ENCODE assay signal across 25 cellular contexts in the genomic region with DNA sequence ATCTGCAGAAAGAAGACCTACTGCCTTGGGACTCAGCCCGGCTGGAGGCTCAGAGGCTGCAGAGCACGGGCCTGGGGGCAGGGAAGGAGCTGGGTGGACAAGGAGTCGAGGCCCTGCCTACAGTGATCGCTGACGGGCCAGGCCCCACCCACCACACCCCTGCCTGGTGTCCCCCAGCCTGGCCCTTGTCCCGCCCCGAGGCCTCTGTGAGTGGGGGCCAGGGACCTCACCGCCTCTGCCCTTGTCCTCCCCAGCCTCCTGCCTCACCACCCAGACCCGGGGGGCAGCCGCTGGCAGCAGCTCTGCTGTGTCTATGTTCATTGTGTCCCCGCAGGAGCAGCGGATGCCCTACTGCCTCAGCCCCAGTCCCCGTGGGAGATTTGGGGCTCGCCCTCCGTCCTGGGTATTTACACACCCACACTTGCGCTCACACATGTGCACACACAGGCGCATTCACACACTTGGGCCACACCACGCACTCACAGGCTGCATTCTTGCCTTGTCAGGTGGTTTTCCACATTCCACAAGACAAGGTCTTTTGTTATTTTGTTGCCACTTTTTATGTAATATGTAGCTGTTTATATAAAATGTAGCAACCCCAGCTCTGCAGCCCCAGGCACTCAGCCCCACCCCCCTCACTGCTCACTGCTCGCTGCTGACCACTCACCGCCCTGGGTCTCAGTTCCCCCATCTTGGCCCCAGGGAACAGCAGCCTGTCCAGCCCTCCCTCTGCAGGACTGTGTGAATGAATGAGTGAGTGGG. TPM values are rescaled to one million over a fixed set of nuclear protein-coding genes. Genes with fewer than 3 reads are reported as not detected.
DNase-seq lines count a peak whose midpoint lies in the region; ATAC-seq and TF ChIP-seq lines count a peak whose summit lies in the region.
"Had no signal": no experiment of that assay in that cellular context is flagged by ENCODE, and none has a peak within 500 bp of the region (broad histone marks: within the 10 kb centered on the region; RNA-seq: fewer than 3 reads in every experiment).

No MANE protein-coding gene starts in this region.

- H3K9me3 Mint-ChIP-seq in effector memory CD8-positive, alpha-beta T cell = no peaks in the 10 kb centered on the region
- H3K9me3 Mint-ChIP-seq in CD8-positive, alpha-beta memory T cell = no peaks in the 10 kb centered on the region
- no peaks in the 10 kb centered on the region for H3K9me3 Mint-ChIP-seq in HFFc6
- H3K9me3 Mint-ChIP-seq: H9 had no signal

- no peak overlapping the region for H3K23ac ChIP-seq in trophoblast cell (ENCODE audit: low read length)

- H3K14ac ChIP-seq in trophoblast cell (ENCODE audit: low read length) = no peak overlapping the region

- CTCF ChIA-PET in CD8-positive, alpha-beta memory T cell (lab: Charles Lee) = interaction anchor here (3.3 kb wide), 1 partner anchor 10 kb away, joined by 11 read pairs; no protein-coding TSS in a partner anchor

- H3K9me3 ChIP-seq in BLaER1 treated with 17β-estradiol and CSF1 and Interleukin-3, amounts not matched to agents 10 nM and 100 nM (replicated peaks in 1 of 11) = no peaks in the 10 kb centered on the region
- H3K9me3 ChIP-seq in SJSA1 (replicated peaks) = no peaks in the 10 kb centered on the region
- peaks cover 1% of the 10 kb centered on the region for H3K9me3 ChIP-seq in trophoblast cell (ENCODE audit: insufficient read depth, low read depth, low read length)
- no peaks in the 10 kb centered on the region for H3K9me3 ChIP-seq in CD8-positive, alpha-beta memory T cell (ENCODE audit: low read length)
- no peaks in the 10 kb centered on the region for H3K9me3 ChIP-seq in heart left ventricle
- H3K9me3 ChIP-seq: pancreas, suprapubic skin had no signal

- H2BK12ac ChIP-seq in trophoblast cell (ENCODE audit: low read length) = no peak overlapping the region

- no peak overlapping the region for H2AFZ ChIP-seq in trophoblast cell (ENCODE audit: insufficient read depth, low read length, poor library complexity)

- peak overlapping the region in 9 of 11 experiments; percentile 45 to 91 (median 66); a peak in 15 of 22 replicates for H3K9ac ChIP-seq in BLaER1 treated with 17β-estradiol and CSF1 and Interleukin-3, amounts not matched to agents 10 nM and 100 nM
- no peak overlapping the region for H3K9ac ChIP-seq in trophoblast cell (ENCODE audit: low read length)

- peak overlapping the region in 7 of 11 experiments; percentile 92 to 100 (median 98); a peak in 8 of 22 replicates for H3K4me2 ChIP-seq in BLaER1 treated with 17β-estradiol and CSF1 and Interleukin-3, amounts not matched to agents 10 nM and 100 nM
- H3K4me2 ChIP-seq in trophoblast cell (ENCODE audit: low read length) = no peak overlapping the region

- H3K27ac ChIP-seq in BLaER1 treated with 17β-estradiol and CSF1 and Interleukin-3, amounts not matched to agents 10 nM and 100 nM = peak overlapping the region in 3 of 11 experiments; percentile 12 to 87 (median 28); a peak in 2 of 22 replicates
- peak overlapping the region; percentile 34; the same call in 1 of the 2 replicates for H3K27ac ChIP-seq in SJSA1
- no peak overlapping the region for H3K27ac ChIP-seq in trophoblast cell (ENCODE audit: low read depth, low read length)
- no peak overlapping the region for H3K27ac ChIP-seq in CD8-positive, alpha-beta memory T cell (ENCODE audit: low read depth, low read length)
- no peak overlapping the region for H3K27ac ChIP-seq in heart left ventricle
- H3K27ac ChIP-seq: brain microvascular endothelial cell, suprapubic skin had no signal

- DNase-seq in SJSA1 (ENCODE audit: low read depth in 1 of 2, low spot score in 2 of 2) (peak; percentile 47 to 67), trophoblast cell (no peak), NCI-H2081 treated with DMSO at 0.1 percent for 48 hours (lab: John Stamatoyannopoulos, UW) (no peak), heart left ventricle (no peak), HFFc6 (no peak)
- DNase-seq in effector memory CD8-positive, alpha-beta T cell = no peak
- DNase-seq in CD8-positive, alpha-beta memory T cell = no peak
- DNase-seq: ACHN; activated CD8-positive, alpha-beta T cell treated with anti-CD3 and anti-CD28 coated beads, Interleukin-2, amount 10 ng/mL, durations not matched to agents 7 days and 5 days; activated naive CD4-positive, alpha-beta T cell treated with anti-CD3 and anti-CD28 coated beads, Interleukin-2, amount 50 U/mL, for 16 hours; activated T-cell treated with anti-CD3 and anti-CD28 coated beads, Interleukin-2, amount 50 U/mL, for 48 hours; brain microvascular endothelial cell; CD4-positive, CD25-positive, alpha-beta regulatory T cell; DND-41; H9; kidney glomerular epithelial cell; NCI-H1417 treated with DMSO at 0.1 percent for 48 hours; NCI-H524; pancreas; RPMI8226 had no signal

- peak overlapping the region; percentile 4 to 49 for H3K27ac Mint-ChIP-seq in effector memory CD8-positive, alpha-beta T cell
- H3K27ac Mint-ChIP-seq in CD8-positive, alpha-beta memory T cell = peak overlapping the region in 1 of 8 donors; percentile 56
- no peak overlapping the region for H3K27ac Mint-ChIP-seq in HFFc6

- H3K79me2 ChIP-seq in trophoblast cell (ENCODE audit: control insufficient read depth, insufficient read depth, low read length, poor library complexity) = no peaks in the 10 kb centered on the region

- H4K20me1 ChIP-seq in BLaER1 treated with 17β-estradiol and CSF1 and Interleukin-3, amounts not matched to agents 10 nM and 100 nM = peaks cover 80 to 100% (median 99%) of the 10 kb centered on the region in 11 experiments

- no peak overlapping the region for H2AK5ac ChIP-seq in trophoblast cell (ENCODE audit: low read length)

- peaks cover 26 to 34% of the 10 kb centered on the region in 2 donors for H3K4me1 Mint-ChIP-seq in effector memory CD8-positive, alpha-beta T cell (ENCODE audit: low read depth in 2 of 2)
- H3K4me1 Mint-ChIP-seq in CD8-positive, alpha-beta memory T cell = peaks cover 23 to 34% (median 25%) of the 10 kb centered on the region in 3 donors
- H3K4me1 Mint-ChIP-seq in HFFc6 (ENCODE audit: low read depth) = peaks cover 7% of the 10 kb centered on the region

- H2BK5ac ChIP-seq in trophoblast cell (ENCODE audit: low read depth, low read length, poor library complexity) = no peak overlapping the region

- peaks cover 49 to 73% (median 61%) of the 10 kb centered on the region in 11 experiments for H3K36me3 ChIP-seq in BLaER1 treated with 17β-estradiol and CSF1 and Interleukin-3, amounts not matched to agents 10 nM and 100 nM
- H3K36me3 ChIP-seq in SJSA1 (peaks cover 59% of the 10 kb centered on the region), trophoblast cell (ENCODE audit: control insufficient read depth in 1 of 2, insufficient read depth in 2 of 2, low read length in 2 of 2) (peaks cover 39 to 40% of the 10 kb centered on the region in 2 experiments), heart left ventricle (peaks cover 0 to 61% (median 21%) of the 10 kb centered on the region in 9 donors)
- H3K36me3 ChIP-seq in CD8-positive, alpha-beta memory T cell (ENCODE audit: insufficient read depth, low read length) = peaks cover 19% of the 10 kb centered on the region

- no peak overlapping the region for H2BK120ac ChIP-seq in trophoblast cell (ENCODE audit: insufficient read depth, low read length, poor library complexity)

- H4K8ac ChIP-seq in trophoblast cell (ENCODE audit: low read depth, low read length) = no peak overlapping the region

- WGBS in trophoblast cell (ENCODE audit: extremely low coverage, insufficient coverage, insufficient read length) = no CpG with 5 or more reads among the region's 20 CpGs
- WGBS in heart left ventricle, 4 donors = 78 to 89% (median 85%) methylated on average over 15 to 20 of the region's 20 CpGs

- no peaks in the 10 kb centered on the region for H3K27me3 Mint-ChIP-seq in effector memory CD8-positive, alpha-beta T cell
- H3K27me3 Mint-ChIP-seq in CD8-positive, alpha-beta memory T cell = peaks cover 0 to 2% of the 10 kb centered on the region in 2 donors
- H3K27me3 Mint-ChIP-seq in HFFc6 (ENCODE audit: insufficient read depth) = peaks cover 2% of the 10 kb centered on the region
- H3K27me3 Mint-ChIP-seq: CD4-positive, CD25-positive, alpha-beta regulatory T cell had no signal

- H3K4me1 ChIP-seq in BLaER1 treated with 17β-estradiol and CSF1 and Interleukin-3, amounts not matched to agents 10 nM and 100 nM = peaks cover 44 to 85% (median 82%) of the 10 kb centered on the region in 10 experiments
- H3K4me1 ChIP-seq in SJSA1 (replicated peaks) (peaks cover 20% of the 10 kb centered on the region), trophoblast cell (ENCODE audit: control insufficient read depth in 1 of 2, insufficient read depth in 2 of 2, low read length in 2 of 2) (no peaks in the 10 kb centered on the region), heart left ventricle (peaks cover 0 to 45% (median 28%) of the 10 kb centered on the region in 12 donors)
- H3K4me1 ChIP-seq in CD8-positive, alpha-beta memory T cell (ENCODE audit: insufficient read depth, low read length) = peaks cover 20% of the 10 kb centered on the region

- peaks cover 9% of the 10 kb centered on the region for H3K36me3 Mint-ChIP-seq in effector memory CD8-positive, alpha-beta T cell (ENCODE audit: insufficient read depth)
- H3K36me3 Mint-ChIP-seq in CD8-positive, alpha-beta memory T cell = peaks cover 5 to 45% (median 5%) of the 10 kb centered on the region in 3 donors
- H3K36me3 Mint-ChIP-seq in HFFc6 (ENCODE audit: low read depth) = peaks cover 7% of the 10 kb centered on the region

- ATAC-seq in effector memory CD8-positive, alpha-beta T cell (replicated peaks) = no peak
- ATAC-seq in heart left ventricle = no peak
- ATAC-seq: activated CD4-positive, CD25-positive, alpha-beta regulatory T cell treated with anti-CD3 and anti-CD28 coated beads, Interleukin-2, amount 50 U/mL, for 24 hours; activated CD8-positive, alpha-beta T cell treated with anti-CD3 and anti-CD28 coated beads, Interleukin-2, amount 10 ng/mL, durations not matched to agents 7 days and 5 days; SK-N-SH treated with all-trans-retinoic acid at 6 μM for 48 hours had no signal

- no peak overlapping the region for H3K4me3 Mint-ChIP-seq in effector memory CD8-positive, alpha-beta T cell
- no peak overlapping the region for H3K4me3 Mint-ChIP-seq in CD8-positive, alpha-beta memory T cell
- H3K4me3 Mint-ChIP-seq in HFFc6 = no peak overlapping the region
- H3K4me3 Mint-ChIP-seq: activated CD8-positive, alpha-beta T cell treated with anti-CD3 and anti-CD28 coated beads, Interleukin-2, amount 10 ng/mL, durations not matched to agents 7 days and 5 days; H9 had no signal

- no peak overlapping the region for H4K91ac ChIP-seq in trophoblast cell (ENCODE audit: low read depth, low read length)

- H3K4ac ChIP-seq in trophoblast cell (ENCODE audit: low read depth, low read length) = no peak overlapping the region

- H3K79me1 ChIP-seq in trophoblast cell (ENCODE audit: low read length) = no peaks in the 10 kb centered on the region

- TF ChIP-seq POLR2A in heart left ventricle (IDR thresholded peaks at IDR 0.05) = no peak

- H3K18ac ChIP-seq in trophoblast cell (ENCODE audit: low read length) = peak overlapping the region; percentile 2

- no peak for TF ChIP-seq CTCF in heart left ventricle (IDR thresholded peaks at IDR 0.05)
- no peak for TF ChIP-seq CTCF in HFFc6 (IDR thresholded peaks at IDR 0.05)

- H4K12ac ChIP-seq in trophoblast cell (ENCODE audit: low read depth, low read length) = no peak overlapping the region

- POLR2A ChIA-PET in CD8-positive, alpha-beta memory T cell (lab: Charles Lee) = no interaction called here

- no peaks in the 10 kb centered on the region for H3K27me3 ChIP-seq in BLaER1 treated with 17β-estradiol and CSF1 and Interleukin-3, amounts not matched to agents 10 nM and 100 nM
- no peaks in the 10 kb centered on the region for H3K27me3 ChIP-seq in SJSA1 (replicated peaks)
- H3K27me3 ChIP-seq in trophoblast cell (ENCODE audit: insufficient read depth, low read length) = no peaks in the 10 kb centered on the region
- no peaks in the 10 kb centered on the region for H3K27me3 ChIP-seq in CD8-positive, alpha-beta memory T cell (ENCODE audit: insufficient read depth, low read length, poor library complexity, severe bottlenecking)
- H3K27me3 ChIP-seq in heart left ventricle = no peaks in the 10 kb centered on the region
- H3K27me3 ChIP-seq: brain microvascular endothelial cell, pancreas, suprapubic skin had no signal

- H3K4me3 ChIP-seq in BLaER1 treated with 17β-estradiol and CSF1 and Interleukin-3, amounts not matched to agents 10 nM and 100 nM = no peak overlapping the region
- H3K4me3 ChIP-seq in SJSA1 (no peak overlapping the region), trophoblast cell (ENCODE audit: low read depth, low read length) (no peak overlapping the region), heart left ventricle (no peak overlapping the region)
- H3K4me3 ChIP-seq in CD8-positive, alpha-beta memory T cell (ENCODE audit: low read length) = no peak overlapping the region
- H3K4me3 ChIP-seq: pancreas, suprapubic skin had no signal

- intact Hi-C loops in heart left ventricle (cut with DNase I) = loop anchor here in 3 of 10 donors (2.0 to 10.0 kb wide), 5 partner anchors 20 to 512 kb away; no protein-coding TSS in a partner anchor

RNA-seq across cellular contexts. Expression of a gene that starts 7.3 kb away (rescaled TPM):
- 125 and 134 TPM in 2 replicates for total RNA-seq in SJSA1 (2014; rRNA removed; shearing (Covaris generic))
- polyA plus RNA-seq in trophoblast cell (2013) = 82.7 and 83.7 TPM in 2 replicates
- total RNA-seq in CD8-positive, alpha-beta memory T cell = 100 to 1,000 TPM; 122 to 129 TPM
- 105 TPM for polyA plus RNA-seq in CD8-positive, alpha-beta memory T cell
- total RNA-seq in heart left ventricle = 10 to 100 TPM; 36.9 to 85.1 (median 46.1) TPM
- 10 to 100 TPM; 34.0 to 61.6 TPM for polyA plus RNA-seq in heart left ventricle
- total RNA-seq in HFFc6 (2021; fragmentation: NEBNext Ultra II Directional; extraction: Animal tissue kit (Norgen Biotek cat#: 25700)) = 100 to 1,000 TPM; 100 to 123 (median 107) TPM

RNA-seq across cellular contexts. Expression of a gene that starts 21.4 kb away (rescaled TPM):
- total RNA-seq in SJSA1 (2014; rRNA removed; shearing (Covaris generic)) = not detected in 2 replicates
- 0.18 and 0.21 TPM in 2 replicates for polyA plus RNA-seq in trophoblast cell (2013)
- not detected for total RNA-seq in CD8-positive, alpha-beta memory T cell
- 0.22 TPM for polyA plus RNA-seq in CD8-positive, alpha-beta memory T cell
- under 1 TPM in 2 of 9 donors, not detected in 7; 0.16 to 0.21 TPM for total RNA-seq in heart left ventricle
- under 1 TPM in 1 of 2 donors, not detected in 1; 0.03 TPM for polyA plus RNA-seq in heart left ventricle
- under 1 TPM in 2 of 6 experiments, not detected in 4; 0.05 to 0.12 TPM for total RNA-seq in HFFc6 (2021; fragmentation: NEBNext Ultra II Directional; extraction: Animal tissue kit (Norgen Biotek cat#: 25700))
- total RNA-seq: activated CD8-positive, alpha-beta T cell treated with anti-CD3 and anti-CD28 coated beads, Interleukin-2, amount 10 ng/mL, durations not matched to agents 7 days and 5 days; M059J; pancreas; suprapubic skin had no signal

RNA-seq across cellular contexts. Expression of a gene that starts 32.1 kb away (rescaled TPM):
- 44.5 and 52.9 TPM in 2 replicates for total RNA-seq in SJSA1 (2014; rRNA removed; shearing (Covaris generic))
- polyA plus RNA-seq in trophoblast cell (2013) = 8.3 and 10.1 TPM in 2 replicates
- total RNA-seq in CD8-positive, alpha-beta memory T cell = 10 to 100 TPM; 17.6 to 19.2 TPM
- 36.4 TPM for polyA plus RNA-seq in CD8-positive, alpha-beta memory T cell
- total RNA-seq in heart left ventricle = 10 to 100 TPM; 10.4 to 31.6 (median 15.3) TPM
- polyA plus RNA-seq in heart left ventricle = 10 to 100 TPM; 18.6 to 20.3 TPM
- total RNA-seq in HFFc6 (2021; fragmentation: NEBNext Ultra II Directional; extraction: Animal tissue kit (Norgen Biotek cat#: 25700)) = 10 to 100 TPM in 3 of 6 experiments, 1 to 10 TPM in 3; 7.5 to 13.0 (median 9.7) TPM

RNA-seq across cellular contexts. Expression of a gene that starts 45.4 kb away (rescaled TPM):
- not detected in 2 replicates for total RNA-seq in SJSA1 (2014; rRNA removed; shearing (Covaris generic))
- 0.42 and 0.48 TPM in 2 replicates for polyA plus RNA-seq in trophoblast cell (2013)
- total RNA-seq in CD8-positive, alpha-beta memory T cell = not detected
- not detected for polyA plus RNA-seq in CD8-positive, alpha-beta memory T cell
- total RNA-seq in heart left ventricle = not detected
- not detected for polyA plus RNA-seq in heart left ventricle
- total RNA-seq in HFFc6 (2021; fragmentation: NEBNext Ultra II Directional; extraction: Animal tissue kit (Norgen Biotek cat#: 25700)) = not detected
- total RNA-seq: activated CD8-positive, alpha-beta T cell treated with anti-CD3 and anti-CD28 coated beads, Interleukin-2, amount 10 ng/mL, durations not matched to agents 7 days and 5 days; CD4-positive, CD25-positive, alpha-beta regulatory T cell; M059J; pancreas; suprapubic skin had no signal
- polyA plus RNA-seq: CD4-positive, CD25-positive, alpha-beta regulatory T cell; pancreas had no signal

RNA-seq across cellular contexts. Expression of a gene that starts 46.3 kb away (rescaled TPM):
- 14.8 and 16.1 TPM in 2 replicates for total RNA-seq in SJSA1 (2014; rRNA removed; shearing (Covaris generic))
- 0.01 and 0.03 TPM in 2 replicates for polyA plus RNA-seq in trophoblast cell (2013)
- 1 to 10 TPM; 1.9 to 2.6 TPM for total RNA-seq in CD8-positive, alpha-beta memory T cell
- 2.4 TPM for polyA plus RNA-seq in CD8-positive, alpha-beta memory T cell
- total RNA-seq in heart left ventricle = 10 to 100 TPM in 1 of 9 donors, 1 to 10 TPM in 4, under 1 TPM in 4; 0.66 to 20.5 (median 1.2) TPM
- polyA plus RNA-seq in heart left ventricle = 1 to 10 TPM in 1 of 2 donors, under 1 TPM in 1; 0.91 to 1.2 TPM
- under 1 TPM in 4 of 6 experiments, not detected in 2; 0.09 to 0.31 (median 0.20) TPM for total RNA-seq in HFFc6 (2021; fragmentation: NEBNext Ultra II Directional; extraction: Animal tissue kit (Norgen Biotek cat#: 25700))

Comparison
In these comparisons a context has a peak if more than half of its experiments do, and no peak if none do; other contexts are left out.
1. DNase-seq: peak in SJSA1 (2 of 2); none in effector memory CD8-positive, alpha-beta T cell (0 of 3), trophoblast cell (0 of 2), CD8-positive, alpha-beta memory T cell (0 of 5), NCI-H2081 treated with DMSO at 0.1 percent for 48 hours (single experiment), heart left ventricle (0 of 5) and HFFc6 (single experiment).